In genomic region chr7:657565-658119, GRCh38 we compare ENCODE assay signal across 14 cellular contexts.
A peak's percentile ranks its signal among the peaks of the same experiment; 100 is the strongest.
DNase-seq lines count a peak whose midpoint lies in the region; ATAC-seq and TF ChIP-seq lines count a peak whose summit lies in the region.
"Had no signal": no experiment of that assay in that cellular context is flagged by ENCODE, and none has a peak within 500 bp of the region (broad histone marks: within the 10 kb centered on the region; RNA-seq: fewer than 3 reads in every experiment).

No MANE protein-coding gene starts in this region.

- no peak for ATAC-seq in HG02852 (IDR thresholded peaks at IDR 0.05; ENCODE audit: unreplicated experiment)
- no peak for ATAC-seq in GM18868 (IDR thresholded peaks at IDR 0.05; ENCODE audit: unreplicated experiment)
- ATAC-seq in GM21381 (IDR thresholded peaks at IDR 0.05; ENCODE audit: unreplicated experiment): no peak

- no peak overlapping the region for H3K4me3 ChIP-seq in fibroblast of mammary gland (ENCODE audit: control insufficient read depth, low read depth, low read length)
- H3K4me3 ChIP-seq: psoas muscle had no signal

- TF ChIP-seq CTCF in fibroblast of mammary gland (conservative IDR thresholded peaks at IDR 0.05; ENCODE audit: control insufficient read depth, insufficient read depth, low read depth, low read length): no peak

- peak; percentile 7 for DNase-seq in AG08395 (ENCODE audit: low spot score)
- DNase-seq in NAMALWA (ENCODE audit: low spot score): peak; percentile 42
- DNase-seq in fibroblast of mammary gland (ENCODE audit: low read depth): peak; percentile 11
- DNase-seq in myocyte (ENCODE audit: low read depth): peak; percentile 98
- no peak for DNase-seq in H4 (ENCODE audit: low spot score)
- DNase-seq: activated CD8-positive, alpha-beta memory T cell treated with anti-CD3 and anti-CD28 coated beads for 24 hours; activated naive CD8-positive, alpha-beta T cell treated with anti-CD3 and anti-CD28 coated beads for 36 hours; EL; mesendoderm; NCI-H1436 treated with DMSO at 0.1 percent for 48 hours; psoas muscle had no signal
